Comparison of ENCODE assay signal across 15 cellular contexts in the genomic region with DNA sequence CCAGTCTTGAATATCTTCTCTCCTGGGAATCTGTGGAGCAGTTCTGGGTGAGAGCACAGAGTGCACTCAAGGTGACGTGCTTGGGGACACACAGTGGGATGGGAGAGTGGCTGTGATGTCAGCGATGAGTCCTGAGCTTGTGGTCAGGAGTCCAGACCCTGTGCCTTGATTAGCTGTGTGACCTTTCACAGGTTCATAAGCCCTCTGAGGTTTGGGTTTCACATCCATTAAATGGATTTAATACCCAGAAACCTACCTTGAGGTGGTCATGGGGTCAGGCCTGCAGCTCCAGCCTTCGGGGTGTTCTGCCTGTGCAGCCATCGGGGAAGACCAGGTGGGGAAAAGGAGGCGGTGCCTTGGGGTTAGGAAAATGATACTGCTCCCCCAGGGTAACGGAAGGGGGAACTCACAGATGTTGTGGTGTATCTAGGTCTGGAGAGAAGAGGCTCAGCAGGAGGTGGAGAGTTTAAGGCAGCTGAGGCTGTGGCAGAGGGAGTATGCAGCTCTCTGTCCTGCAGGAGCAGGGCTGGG. TPM values are rescaled to one million over a fixed set of nuclear protein-coding genes. Genes with fewer than 3 reads are reported as not detected.
DNase-seq lines count a peak whose midpoint lies in the region; ATAC-seq and TF ChIP-seq lines count a peak whose summit lies in the region.
"Had no signal": no experiment of that assay in that cellular context is flagged by ENCODE, and none has a peak within 500 bp of the region (broad histone marks: within the 10 kb centered on the region; RNA-seq: fewer than 3 reads in every experiment).

No MANE protein-coding gene starts in this region.

- H2BK120ac ChIP-seq in mesendoderm (ENCODE audit: low read depth, low read length): no peak overlapping the region

- no peaks in the 10 kb centered on the region for H3K36me3 ChIP-seq in mesendoderm (ENCODE audit: control insufficient read depth, insufficient read depth, low read length)
- H3K36me3 ChIP-seq in right lobe of liver: no peaks in the 10 kb centered on the region
- H3K36me3 ChIP-seq: thoracic aorta had no signal

- H2AK5ac ChIP-seq in mesendoderm (ENCODE audit: low read length): no peak overlapping the region

- H2BK5ac ChIP-seq in mesendoderm (ENCODE audit: low read length): no peak overlapping the region

- no peak overlapping the region for H3K4me3 ChIP-seq in mesendoderm (ENCODE audit: low read length)
- no peak overlapping the region for H3K4me3 ChIP-seq in right lobe of liver
- H3K4me3 ChIP-seq: coronary artery, thoracic aorta had no signal

- H3K4ac ChIP-seq in mesendoderm (ENCODE audit: low read depth, low read length): no peak overlapping the region

- H3K79me1 ChIP-seq in mesendoderm (ENCODE audit: low read length): no peaks in the 10 kb centered on the region

- DNase-seq in mesendoderm (no peak), COLO668 (lab: John Stamatoyannopoulos, UW; ENCODE audit: unreplicated experiment) (no peak), right lobe of liver (no peak), hepatic stellate cell (ENCODE audit: low spot score) (no peak)
- DNase-seq: anterior cingulate cortex; left colon; NCI-H2081 treated with DMSO at 0.1 percent for 48 hours; NK-92 treated with Interleukin-12 subunit alpha and Interleukin-12 subunit beta, amount 100 ng/mL, for 24 hours had no signal

- no peak overlapping the region for H3K9ac ChIP-seq in mesendoderm (ENCODE audit: low read length)

- H4K5ac ChIP-seq in mesendoderm (ENCODE audit: low read length): no peak overlapping the region

- no peak overlapping the region for H3K4me2 ChIP-seq in mesendoderm (ENCODE audit: low read length)

- peak overlapping the region; percentile 17 for H3K23ac ChIP-seq in mesendoderm (ENCODE audit: low read length)

- no peak overlapping the region for H2BK15ac ChIP-seq in mesendoderm (replicated peaks; ENCODE audit: low read depth)

- H3K4me1 ChIP-seq in mesendoderm (ENCODE audit: control insufficient read depth, low read depth, low read length) (no peaks in the 10 kb centered on the region), right lobe of liver (peaks cover 0 to 2% (median 0%) of the 10 kb centered on the region in 4 donors)

- H3K56ac ChIP-seq in mesendoderm (ENCODE audit: low read length): no peak overlapping the region

- ATAC-seq in GM18867 (IDR thresholded peaks at IDR 0.05; ENCODE audit: unreplicated experiment) (peak; percentile 34), GM21515 (IDR thresholded peaks at IDR 0.05; ENCODE audit: unreplicated experiment) (peak; percentile 49), HG03442 (IDR thresholded peaks at IDR 0.05; ENCODE audit: unreplicated experiment) (peak; percentile 48), HG03039 (IDR thresholded peaks at IDR 0.05; ENCODE audit: unreplicated experiment) (no peak), right lobe of liver (no peak)
- ATAC-seq: esophagus mucosa, left colon had no signal

- no peak overlapping the region for H4K8ac ChIP-seq in mesendoderm (ENCODE audit: low read depth, low read length)

- H3K27me3 ChIP-seq in mesendoderm (ENCODE audit: insufficient read depth, low read length, poor library complexity) (no peaks in the 10 kb centered on the region), right lobe of liver (no peaks in the 10 kb centered on the region)

- no CpG with 5 or more reads among the region's 6 CpGs for WGBS in mesendoderm (ENCODE audit: extremely low coverage, insufficient coverage, low lambda C conversion rate)
- 86% methylated on average over 2 of the region's 6 CpGs for WGBS in right lobe of liver (ENCODE audit: insufficient coverage, low coverage, low lambda C conversion rate, missing lambda C conversion rate)

- no peaks in the 10 kb centered on the region for H3K79me2 ChIP-seq in mesendoderm (ENCODE audit: control insufficient read depth, insufficient read depth, low read length)

- TF ChIP-seq CTCF in right lobe of liver (IDR thresholded peaks at IDR 0.05): no peak

- H3K18ac ChIP-seq in mesendoderm (ENCODE audit: low read length): no peak overlapping the region

- H3K27ac ChIP-seq in mesendoderm (ENCODE audit: low read depth, low read length): no peak overlapping the region
- no peak overlapping the region for H3K27ac ChIP-seq in right lobe of liver
- H3K27ac ChIP-seq: coronary artery, thoracic aorta had no signal

- intact Hi-C loops in right lobe of liver (cut with DNase I): no loop called here

- no peak for TF ChIP-seq POLR2A in right lobe of liver (IDR thresholded peaks at IDR 0.05)

- H3K9me3 ChIP-seq in right lobe of liver: no peaks in the 10 kb centered on the region
- H3K9me3 ChIP-seq: thoracic aorta had no signal

RNA-seq across cellular contexts. Expression of a gene that starts 38.5 kb away (rescaled TPM):
- polyA plus RNA-seq in mesendoderm (2013, experiment 1 of 2): 15.2 TPM
- polyA plus RNA-seq in mesendoderm (2013, experiment 2 of 2): 14.4 TPM
- 1 to 10 TPM; 4.9 to 7.8 (median 6.5) TPM for total RNA-seq in right lobe of liver

Comparison
In these comparisons a context has a peak if more than half of its experiments do, and no peak if none do; other contexts are left out.
1. ATAC-seq: peak in GM18867 (single experiment), GM21515 (single experiment) and HG03442 (single experiment); none in HG03039 (single experiment) and right lobe of liver (0 of 4).